18 cellular contexts compared by ENCODE assay signal in genomic region chr4:20809796-20810195, GRCh38.
DNase-seq lines count a peak whose midpoint lies in the region; ATAC-seq and TF ChIP-seq lines count a peak whose summit lies in the region.
"Had no signal": no experiment of that assay in that cellular context is flagged by ENCODE, and none has a peak within 500 bp of the region (broad histone marks: within the 10 kb centered on the region; RNA-seq: fewer than 3 reads in every experiment).

No MANE protein-coding gene starts in this region.

- H3K36me3 ChIP-seq in HCT116 (ENCODE audit: control insufficient read depth in 1 of 2, insufficient read depth in 2 of 2, low read length in 2 of 2) (no peaks in the 10 kb centered on the region), neural progenitor cell (no peaks in the 10 kb centered on the region), Peyer's patch (no peaks in the 10 kb centered on the region)
- H3K36me3 ChIP-seq: BE2C, gastroesophageal sphincter had no signal

- ATAC-seq in HCT116 (0 out of 2 replicates have a peak, but pooled peaks have one; percentile 40), natural killer cell (no peak)
- ATAC-seq in naive thymus-derived CD8-positive, alpha-beta T cell: no peak
- ATAC-seq: gastroesophageal sphincter; left lobe of liver; stimulated activated effector memory CD8-positive, alpha-beta T cell treated with anti-CD3 and anti-CD28 coated beads, Interleukin-12 subunit alpha, Interleukin-12 subunit beta, amount 100 ng/mL, for 72 hours had no signal

- H3K27ac Mint-ChIP-seq in neural progenitor cell (no peak overlapping the region), natural killer cell (no peak overlapping the region)
- no peak overlapping the region for H3K27ac Mint-ChIP-seq in activated T-cell treated with anti-CD3 and anti-CD28 coated beads, Interleukin-2, amount 50 U/mL, for 24 hours
- H3K27ac Mint-ChIP-seq in naive thymus-derived CD8-positive, alpha-beta T cell: no peak overlapping the region
- H3K27ac Mint-ChIP-seq: nephron; stimulated activated effector memory CD8-positive, alpha-beta T cell treated with anti-CD3 and anti-CD28 coated beads, Interleukin-12 subunit alpha, Interleukin-12 subunit beta, amount 100 ng/mL, for 72 hours; type B pancreatic cell had no signal

- H3K4me3 Mint-ChIP-seq in neural progenitor cell: no peak overlapping the region
- no peak overlapping the region for H3K4me3 Mint-ChIP-seq in activated T-cell treated with anti-CD3 and anti-CD28 coated beads, Interleukin-2, amount 50 U/mL, for 24 hours
- H3K4me3 Mint-ChIP-seq in naive thymus-derived CD8-positive, alpha-beta T cell: no peak overlapping the region
- no peak overlapping the region for H3K4me3 Mint-ChIP-seq in natural killer cell
- H3K4me3 Mint-ChIP-seq: nephron; stimulated activated effector memory CD8-positive, alpha-beta T cell treated with anti-CD3 and anti-CD28 coated beads, Interleukin-12 subunit alpha, Interleukin-12 subunit beta, amount 100 ng/mL, for 72 hours; type B pancreatic cell had no signal

- intact Hi-C loops in HCT116 (cut with micrococcal nuclease) (no loop called here), natural killer cell (cut with micrococcal nuclease) (no loop called here)

- DNase-seq in HCT116 (ENCODE audit: low read depth, low spot score) (peak; percentile 6), NCI-H510A (lab: John Stamatoyannopoulos, UW) (peak; percentile 36), epithelial cell of esophagus (ENCODE audit: low read depth) (peak; percentile 99), neural progenitor cell (ENCODE audit: low spot score) (no peak), Peyer's patch (no peak), natural killer cell (no peak)
- DNase-seq in activated T-cell treated with anti-CD3 and anti-CD28 coated beads, Interleukin-2, amount 50 U/mL, for 24 hours: no peak
- DNase-seq in naive thymus-derived CD8-positive, alpha-beta T cell: no peak
- DNase-seq: activated naive CD4-positive, alpha-beta T cell treated with anti-CD3 and anti-CD28 coated beads, Interleukin-2, amount 50 U/mL, for 16 hours; BE2C; IMR-90; NCI-H1436; stimulated activated CD4-positive, alpha-beta T cell treated with anti-CD3 and anti-CD28 coated beads, Interleukin-4, amount 100 ng/mL, for 4 hours had no signal

- RAD21 ChIA-PET in HCT116 (lab: Charles Lee; ENCODE audit: low non-redundant PET in 1 of 2, low total read pairs in 2 of 2, uncharacterized antibody in 2 of 2, unreplicated experiment in 2 of 2): no interaction called here

- H4K20me1 ChIP-seq in HCT116 (ENCODE audit: insufficient read depth) (no peaks in the 10 kb centered on the region), neural progenitor cell (ENCODE audit: low read depth) (no peaks in the 10 kb centered on the region)

- TF ChIP-seq RAD21 in HCT116 (IDR thresholded peaks at IDR 0.05; ENCODE audit: low read depth): no peak

- H3K9me2 ChIP-seq in HCT116 (ENCODE audit: insufficient read depth): no peaks in the 10 kb centered on the region

- H3K27ac ChIP-seq in HCT116 (ENCODE audit: low read depth, low read length) (no peak overlapping the region), neural progenitor cell (no peak overlapping the region), Peyer's patch (no peak overlapping the region)
- H3K27ac ChIP-seq: gastroesophageal sphincter had no signal

- H2AFZ ChIP-seq in HCT116 (ENCODE audit: low read depth, low read length, poor library complexity, severe bottlenecking) (no peak overlapping the region), neural progenitor cell (replicated peaks) (peak overlapping the region; percentile 42)

- no peaks in the 10 kb centered on the region for H3K27me3 ChIP-seq in HCT116 (ENCODE audit: insufficient read depth, low read length)
- no peaks in the 10 kb centered on the region for H3K27me3 ChIP-seq in neural progenitor cell
- no peaks in the 10 kb centered on the region for H3K27me3 ChIP-seq in Peyer's patch
- H3K27me3 ChIP-seq: BE2C, gastroesophageal sphincter had no signal

- POLR2A ChIA-PET in HCT116 (lab: Charles Lee): no interaction called here
- POLR2A ChIA-PET in naive thymus-derived CD8-positive, alpha-beta T cell (lab: Charles Lee): no interaction called here

- no peaks in the 10 kb centered on the region for H3K79me2 ChIP-seq in HCT116 (ENCODE audit: insufficient read depth, low read length)
- H3K79me2 ChIP-seq in neural progenitor cell (ENCODE audit: low read depth): no peaks in the 10 kb centered on the region

- H3K4me3 ChIP-seq in HCT116 (replicated peaks in 1 of 2; ENCODE audit: low read depth in 1 of 2, low read length in 2 of 2): no peak overlapping the region
- no peak overlapping the region for H3K4me3 ChIP-seq in epithelial cell of esophagus (ENCODE audit: low read length)
- no peak overlapping the region for H3K4me3 ChIP-seq in neural progenitor cell
- H3K4me3 ChIP-seq in Peyer's patch: no peak overlapping the region
- H3K4me3 ChIP-seq: gastroesophageal sphincter had no signal

- H3K4me1 ChIP-seq in HCT116 (ENCODE audit: control insufficient read depth in 1 of 2, insufficient read depth in 2 of 2, low read length in 2 of 2) (peaks cover 0 to 5% of the 10 kb centered on the region in 2 experiments; a peak in 1 of 4 replicates), neural progenitor cell (no peaks in the 10 kb centered on the region), Peyer's patch (no peaks in the 10 kb centered on the region)
- H3K4me1 ChIP-seq: BE2C had no signal

- TF ChIP-seq CTCF in HCT116 (IDR thresholded peaks at IDR 0.05 in 2 of 3, conservative IDR thresholded peaks at IDR 0.05 in 1 of 3; ENCODE audit: borderline replicate concordance in 1 of 3, insufficient read depth in 1 of 3, low read depth in 2 of 3, low read length in 2 of 3): no peak
- TF ChIP-seq CTCF in epithelial cell of esophagus (IDR thresholded peaks at IDR 0.05; ENCODE audit: insufficient read depth, low read depth, low read length, missing control alignments): no peak
- no peak for TF ChIP-seq CTCF in neural progenitor cell (IDR thresholded peaks at IDR 0.05)
- no peak for TF ChIP-seq CTCF in Peyer's patch (IDR thresholded peaks at IDR 0.05)
- no peak for TF ChIP-seq CTCF in natural killer cell (IDR thresholded peaks at IDR 0.05)

- peak overlapping the region; percentile 17; the same call in 1 of the 2 replicates for H3K4me2 ChIP-seq in HCT116 (ENCODE audit: low read length)
- no peak overlapping the region for H3K4me2 ChIP-seq in neural progenitor cell

- no peak for TF ChIP-seq POLR2A in HCT116 (IDR thresholded peaks at IDR 0.05; ENCODE audit: borderline replicate concordance, extremely low read depth, insufficient read depth, insufficient read length)
- TF ChIP-seq POLR2A in Peyer's patch (IDR thresholded peaks at IDR 0.05): no peak

- no peaks in the 10 kb centered on the region for H3K9me3 Mint-ChIP-seq in neural progenitor cell
- H3K9me3 Mint-ChIP-seq in activated T-cell treated with anti-CD3 and anti-CD28 coated beads, Interleukin-2, amount 50 U/mL, for 24 hours: no peaks in the 10 kb centered on the region
- H3K9me3 Mint-ChIP-seq in naive thymus-derived CD8-positive, alpha-beta T cell: peaks cover 0 to 9% (median 0%) of the 10 kb centered on the region in 9 donors
- peaks cover 0 to 3% of the 10 kb centered on the region in 2 donors for H3K9me3 Mint-ChIP-seq in natural killer cell
- H3K9me3 Mint-ChIP-seq: nephron, type B pancreatic cell had no signal

- H3K9me3 ChIP-seq in HCT116 (ENCODE audit: control insufficient read depth in 1 of 2, insufficient read depth in 1 of 2, low read depth in 1 of 2, low read length in 2 of 2): no peaks in the 10 kb centered on the region
- H3K9me3 ChIP-seq in neural progenitor cell (ENCODE audit: low read depth): no peaks in the 10 kb centered on the region
- H3K9me3 ChIP-seq in Peyer's patch: no peaks in the 10 kb centered on the region
- H3K9me3 ChIP-seq: BE2C, gastroesophageal sphincter had no signal

- no peaks in the 10 kb centered on the region for H3K36me3 Mint-ChIP-seq in neural progenitor cell
- H3K36me3 Mint-ChIP-seq in activated T-cell treated with anti-CD3 and anti-CD28 coated beads, Interleukin-2, amount 50 U/mL, for 24 hours (ENCODE audit: low read depth): no peaks in the 10 kb centered on the region
- no peaks in the 10 kb centered on the region for H3K36me3 Mint-ChIP-seq in naive thymus-derived CD8-positive, alpha-beta T cell
- H3K36me3 Mint-ChIP-seq in natural killer cell: no peaks in the 10 kb centered on the region
- H3K36me3 Mint-ChIP-seq: stimulated activated effector memory CD8-positive, alpha-beta T cell treated with anti-CD3 and anti-CD28 coated beads, Interleukin-12 subunit alpha, Interleukin-12 subunit beta, amount 100 ng/mL, for 72 hours; type B pancreatic cell had no signal

- H3K4me1 Mint-ChIP-seq in neural progenitor cell (no peaks in the 10 kb centered on the region), natural killer cell (no peaks in the 10 kb centered on the region)
- no peaks in the 10 kb centered on the region for H3K4me1 Mint-ChIP-seq in activated T-cell treated with anti-CD3 and anti-CD28 coated beads, Interleukin-2, amount 50 U/mL, for 24 hours (ENCODE audit: low read depth)
- H3K4me1 Mint-ChIP-seq in naive thymus-derived CD8-positive, alpha-beta T cell: no peaks in the 10 kb centered on the region
- H3K4me1 Mint-ChIP-seq: nephron; stimulated activated effector memory CD8-positive, alpha-beta T cell treated with anti-CD3 and anti-CD28 coated beads, Interleukin-12 subunit alpha, Interleukin-12 subunit beta, amount 100 ng/mL, for 72 hours had no signal

- CTCF ChIA-PET in HCT116 (lab: Charles Lee): no interaction called here

- H3K27me3 Mint-ChIP-seq in neural progenitor cell (ENCODE audit: insufficient read depth, low read depth) (no peaks in the 10 kb centered on the region), natural killer cell (ENCODE audit: low read depth in 2 of 2) (peaks cover 7 to 10% of the 10 kb centered on the region in 2 donors)
- no peaks in the 10 kb centered on the region for H3K27me3 Mint-ChIP-seq in activated T-cell treated with anti-CD3 and anti-CD28 coated beads, Interleukin-2, amount 50 U/mL, for 24 hours
- H3K27me3 Mint-ChIP-seq in naive thymus-derived CD8-positive, alpha-beta T cell: no peaks in the 10 kb centered on the region

- H3K9ac ChIP-seq in HCT116 (ENCODE audit: low read length) (no peak overlapping the region), neural progenitor cell (no peak overlapping the region)

- H3F3A ChIP-seq in neural progenitor cell (ENCODE audit: low read depth): no peaks in the 10 kb centered on the region

- no TSS peak for BruUV-seq in HCT116 (replicated peaks; lab: Mats Ljungman, UMichigan)

TF ChIP-seq in HCT116, 20 proteins besides CTCF, POLR2A, EP300 and RAD21 (continues in another document):
- TF ChIP-seq MAX (IDR thresholded peaks at IDR 0.05): 0 out of 2 replicates have a peak, but pooled peaks have one; percentile 16
- no peak for TF ChIP-seq ATF3 (IDR thresholded peaks at IDR 0.05)
- TF ChIP-seq EGR1 (IDR thresholded peaks at IDR 0.05; ENCODE audit: low read depth): no peak

Comparison
In these comparisons a context has a peak if more than half of its experiments do, and no peak if none do; other contexts are left out.
1. DNase-seq: peak in HCT116 (single experiment), NCI-H510A (single experiment) and epithelial cell of esophagus (single experiment); none in neural progenitor cell (single experiment), Peyer's patch (0 of 3), activated T-cell treated with anti-CD3 and anti-CD28 coated beads, Interleukin-2, amount 50 U/mL, for 24 hours (single experiment), naive thymus-derived CD8-positive, alpha-beta T cell (0 of 10) and natural killer cell (single experiment).